8 cellular contexts compared by ENCODE assay signal in the genomic region with DNA sequence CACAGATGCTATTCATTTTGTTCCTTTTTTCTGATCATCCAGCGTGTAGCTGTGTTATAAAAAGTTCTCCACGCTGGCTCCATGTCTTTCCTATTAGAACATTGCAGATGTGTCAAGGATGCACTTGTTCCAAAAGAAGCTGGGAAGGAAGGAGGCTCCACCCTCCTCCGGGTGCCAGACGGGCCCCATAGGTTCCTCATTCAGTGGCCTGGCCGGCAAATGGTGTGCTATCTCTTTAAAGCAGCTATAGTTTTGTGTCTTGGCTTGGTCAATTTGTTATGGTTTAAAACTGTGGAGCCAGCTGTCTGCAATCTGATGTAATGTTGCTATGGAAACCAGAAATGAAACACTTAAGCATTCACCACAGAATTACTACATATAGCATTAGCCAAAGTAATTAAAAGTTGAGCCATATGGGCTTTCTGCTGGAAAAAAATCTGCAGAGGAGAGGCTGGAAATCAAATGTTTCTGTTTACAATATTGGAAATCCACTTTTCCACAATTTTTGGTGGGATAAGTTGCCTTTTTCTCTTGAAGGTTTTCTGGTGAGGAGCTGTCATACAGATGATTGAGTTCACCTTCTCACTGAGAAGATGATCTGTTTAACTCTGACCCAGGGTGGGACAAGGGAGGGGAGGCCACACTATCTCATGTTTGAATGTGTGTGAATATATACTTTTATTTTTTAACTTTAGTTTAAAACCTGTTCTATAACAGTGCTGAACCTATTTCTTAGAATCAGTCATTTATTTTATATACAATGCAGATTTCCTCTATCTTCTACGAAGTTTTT.
DNase-seq lines count a peak whose midpoint lies in the region; ATAC-seq and TF ChIP-seq lines count a peak whose summit lies in the region.

No MANE protein-coding gene starts in this region.

- peaks cover 24% of the 10 kb centered on the region for H3K4me1 ChIP-seq in mesodermal cell (ENCODE audit: control insufficient read depth, insufficient read depth, low read length, poor library complexity, severe bottlenecking)
- peaks cover 0 to 7% of the 10 kb centered on the region in 2 donors for H3K4me1 ChIP-seq in uterus
- H3K4me1 ChIP-seq in effector memory CD4-positive, alpha-beta T cell (ENCODE audit: control insufficient read depth, insufficient read depth, low read length, poor library complexity, severe bottlenecking) = no peaks in the 10 kb centered on the region

- TF ChIP-seq POLR2A in uterus (IDR thresholded peaks at IDR 0.05) = no peak

- 44 to 58% methylated on average over 5 of the region's 6 CpGs for WGBS in mesodermal cell (ENCODE audit: insufficient coverage in 2 of 2), 2 experiments

- H3K36me3 ChIP-seq in mesodermal cell (ENCODE audit: control insufficient read depth, insufficient read depth, low read length) (peaks cover 7% of the 10 kb centered on the region), uterus (no peaks in the 10 kb centered on the region)
- no peaks in the 10 kb centered on the region for H3K36me3 ChIP-seq in effector memory CD4-positive, alpha-beta T cell (ENCODE audit: control insufficient read depth, insufficient read depth, low read length)

- no peak for TF ChIP-seq CTCF in uterus (IDR thresholded peaks at IDR 0.05)

- H3K27ac ChIP-seq in mesodermal cell (ENCODE audit: low read depth, low read length, severe bottlenecking) = peak overlapping the region; percentile 94
- peak overlapping the region; percentile 82 to 95 for H3K27ac ChIP-seq in uterus
- H3K27ac ChIP-seq in effector memory CD4-positive, alpha-beta T cell (ENCODE audit: insufficient read depth, low read length, poor library complexity, severe bottlenecking) = no peak overlapping the region

- H3K4me3 ChIP-seq in mesodermal cell (ENCODE audit: extremely low read depth, insufficient read depth, low read length, poor library complexity, severe bottlenecking) (peak overlapping the region; percentile 27), uterus (peak overlapping the region; percentile 41 to 43)
- no peak overlapping the region for H3K4me3 ChIP-seq in effector memory CD4-positive, alpha-beta T cell (ENCODE audit: insufficient read depth, low read depth, low read length, poor library complexity, severe bottlenecking)

- no peaks in the 10 kb centered on the region for H3K27me3 ChIP-seq in uterus
- no peaks in the 10 kb centered on the region for H3K27me3 ChIP-seq in effector memory CD4-positive, alpha-beta T cell (replicated peaks; ENCODE audit: control insufficient read depth, insufficient read depth, low read length, poor library complexity, severe bottlenecking)

- intact Hi-C loops in uterus (cut with DNase I; ENCODE audit: low total_unique reads) = no loop called here

- no peaks in the 10 kb centered on the region for H3K9me3 ChIP-seq in mesodermal cell (ENCODE audit: control insufficient read depth, low read length)
- no peaks in the 10 kb centered on the region for H3K9me3 ChIP-seq in uterus
- H3K9me3 ChIP-seq in effector memory CD4-positive, alpha-beta T cell (ENCODE audit: control insufficient read depth, low read length) = no peaks in the 10 kb centered on the region

- ATAC-seq in GM18508 (IDR thresholded peaks at IDR 0.05; ENCODE audit: insufficient read depth, unreplicated experiment) (peak; percentile 58), HG02938 (IDR thresholded peaks at IDR 0.05; ENCODE audit: unreplicated experiment) (peak; percentile 75)

- DNase-seq in NCI-H82 (lab: John Stamatoyannopoulos, UW) = peak; percentile 65
- DNase-seq in dedifferentiated amniotic fluid mesenchymal stem cell (ENCODE audit: extremely low spot score) = peak; percentile 98
- DNase-seq in uterus = peak; percentile 48 to 56
- DNase-seq in effector memory CD4-positive, alpha-beta T cell = no peak
- DNase-seq in activated effector memory CD4-positive, alpha-beta T cell treated with anti-CD3 and anti-CD28 coated beads, Interleukin-2, amount 50 U/mL, for 16 hours = no peak

Comparison
In these comparisons a context has a peak if more than half of its experiments do, and no peak if none do; other contexts are left out.
1. DNase-seq: peak in NCI-H82 (single experiment), dedifferentiated amniotic fluid mesenchymal stem cell (single experiment) and uterus (2 of 2); none in effector memory CD4-positive, alpha-beta T cell (0 of 3) and activated effector memory CD4-positive, alpha-beta T cell treated with anti-CD3 and anti-CD28 coated beads, Interleukin-2, amount 50 U/mL, for 16 hours (single experiment).